22 cellular contexts compared by ENCODE assay signal in genomic region chr3:153889905-153890334, GRCh38.
DNase-seq lines count a peak whose midpoint lies in the region; ATAC-seq and FAIRE-seq lines count a peak whose summit lies in the region.
"Had no signal": no experiment of that assay in that cellular context is flagged by ENCODE, and none has a peak within 500 bp of the region (broad histone marks: within the 10 kb centered on the region; RNA-seq: fewer than 3 reads in every experiment).

No MANE protein-coding gene starts in this region.

- H3K27ac ChIP-seq in caudate nucleus (ENCODE audit: low read depth, low read length), result no peak overlapping the region
- H3K27ac ChIP-seq: pancreas, right lobe of liver, SK-N-MC, uterus had no signal

- ATAC-seq in GM18511 (IDR thresholded peaks at IDR 0.05; ENCODE audit: unreplicated experiment), result peak; percentile 71
- ATAC-seq in GM19395 (IDR thresholded peaks at IDR 0.05; ENCODE audit: unreplicated experiment), result peak; percentile 67
- peak; percentile 57 for ATAC-seq in HG02588 (IDR thresholded peaks at IDR 0.05; ENCODE audit: unreplicated experiment)
- ATAC-seq in HG03159 (IDR thresholded peaks at IDR 0.05; ENCODE audit: unreplicated experiment), result peak; percentile 65
- ATAC-seq: naive thymus-derived CD8-positive, alpha-beta T cell; pancreas; right lobe of liver had no signal

- in situ Hi-C loops in KBM-7 (cut with MboI; ENCODE audit: low pct_unique_long_range_greater_than_20kb, low sequenced_read_pairs), result no loop called here

- FAIRE-seq in GM19239 (lab: Jason Lieb, UNC), result no peak
- FAIRE-seq: bronchial epithelial cell, pancreas had no signal

- no peak for DNase-seq in stimulated activated CD4-positive, alpha-beta T cell treated with anti-CD3 and anti-CD28 coated beads, Interleukin-15, amount 100 ng/mL, for 24 hours
- DNase-seq in KBM-7, result no peak
- DNase-seq in caudate nucleus (lab: John Stamatoyannopoulos, UW), result no peak
- DNase-seq in GM19239 (ENCODE audit: insufficient read length, low spot score), result no peak
- DNase-seq: activated CD4-positive, alpha-beta T cell treated with anti-CD3 and anti-CD28 coated beads, Interleukin-2, amount 10 ng/mL, durations not matched to agents 7 days and 5 days; activated effector memory CD4-positive, alpha-beta T cell treated with anti-CD3 and anti-CD28 coated beads, Interleukin-2, amount 50 U/mL, for 16 hours; DMS79; H7; head of caudate nucleus; naive thymus-derived CD8-positive, alpha-beta T cell; NCI-H1105 treated with DMSO at 0.1 percent for 48 hours; NCI-H524; pancreas; right lobe of liver; T-helper 2 cell; uterus had no signal
